ENCODE assay signal across 1 cellular context in the genomic region with DNA sequence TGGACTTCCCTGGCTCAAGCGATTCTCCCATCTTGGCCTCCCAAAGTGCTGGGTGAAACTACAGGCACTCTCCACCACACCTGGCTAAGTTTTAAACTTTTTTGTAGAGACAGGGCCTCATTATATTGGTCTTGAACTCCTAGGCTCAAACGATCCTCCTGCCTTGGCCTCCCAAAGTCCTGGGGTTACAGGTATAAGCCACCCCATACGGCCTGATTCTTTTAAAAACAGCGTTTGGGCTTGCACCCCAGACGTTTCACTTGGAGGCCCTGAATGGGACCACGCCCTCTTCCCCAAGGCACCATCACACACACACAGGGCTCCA.
TF ChIP-seq lines count a peak whose summit lies in the region.

No MANE protein-coding gene starts in this region.

TF ChIP-seq in H1, 55 proteins besides CTCF, POLR2A, EP300 and RAD21:
- TF ChIP-seq TAF1 (IDR thresholded peaks at IDR 0.05; ENCODE audit: low read depth, low read length) (no peak), TAF7 (optimal IDR thresholded peaks at IDR 0.05; ENCODE audit: borderline replicate concordance, low read depth, low read length) (no peak), TEAD4 (IDR thresholded peaks at IDR 0.05; ENCODE audit: low read depth, low read length) (no peak), BCL11A (IDR thresholded peaks at IDR 0.05; ENCODE audit: low read depth in 2 of 2, low read length in 2 of 2) (no peak), SIRT6 (IDR thresholded peaks at IDR 0.05; ENCODE audit: low read length) (no peak), BRCA1 (IDR thresholded peaks at IDR 0.05; ENCODE audit: low read depth, low read length) (no peak), GABPA (IDR thresholded peaks at IDR 0.05; ENCODE audit: borderline replicate concordance, insufficient read depth, low read length) (no peak), CHD1 (IDR thresholded peaks at IDR 0.05; ENCODE audit: low read depth, low read length) (no peak), RNF2 (IDR thresholded peaks at IDR 0.05; ENCODE audit: borderline replicate concordance, low read depth, low read length, missing control alignments, poor library complexity, severe bottlenecking) (no peak), SUZ12 (IDR thresholded peaks at IDR 0.05; ENCODE audit: low read length) (no peak), SAP30 (IDR thresholded peaks at IDR 0.05; ENCODE audit: insufficient read depth, insufficient replicate concordance, low read length) (no peak), GTF2F1 (IDR thresholded peaks at IDR 0.05; ENCODE audit: borderline replicate concordance, low read depth, low read length) (no peak), RFX5 (IDR thresholded peaks at IDR 0.05; ENCODE audit: borderline replicate concordance, low read depth, low read length) (no peak), JUN (IDR thresholded peaks at IDR 0.05; ENCODE audit: low read depth, low read length) (no peak), KDM5A (IDR thresholded peaks at IDR 0.05; ENCODE audit: low read length) (no peak), SIX5 (IDR thresholded peaks at IDR 0.05; ENCODE audit: low read depth, low read length) (no peak)
- TF ChIP-seq, protein P1, sequence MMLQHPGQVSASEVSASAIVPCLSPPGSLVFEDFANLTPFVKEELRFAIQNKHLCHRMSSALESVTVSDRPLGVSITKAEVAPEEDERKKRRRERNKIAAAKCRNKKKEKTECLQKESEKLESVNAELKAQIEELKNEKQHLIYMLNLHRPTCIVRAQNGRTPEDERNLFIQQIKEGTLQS (IDR thresholded peaks at IDR 0.05; ENCODE audit: insufficient read depth, low read depth, low read length): no peak
